8 cellular contexts compared by ENCODE assay signal in genomic region chr6:108562503-108562993, GRCh38. TPM values are rescaled to one million over a fixed set of nuclear protein-coding genes. Genes with fewer than 3 reads are reported as not detected.
DNase-seq lines count a peak whose midpoint lies in the region; ATAC-seq and TF ChIP-seq lines count a peak whose summit lies in the region.

No MANE protein-coding gene starts in this region.

- no peak for TF ChIP-seq CTCF in CD8-positive, alpha-beta T cell (IDR thresholded peaks at IDR 0.05)
- no peak for TF ChIP-seq CTCF in right lobe of liver (IDR thresholded peaks at IDR 0.05)

- H3K4me3 ChIP-seq in CD8-positive, alpha-beta T cell (ENCODE audit: low read depth, low read length): no peak overlapping the region
- H3K4me3 ChIP-seq in HUES48 (ENCODE audit: low read depth, low read length) (peak overlapping the region; percentile 77), SK-N-MC (peak overlapping the region; percentile 94), ectodermal cell (ENCODE audit: insufficient read depth, low read depth, low read length) (peak overlapping the region; percentile 87), right lobe of liver (peak overlapping the region; percentile 90 to 93 (median 92))

- DNase-seq in CD8-positive, alpha-beta T cell: no peak
- DNase-seq in SK-N-MC (ENCODE audit: low read depth, low spot score) (peak; percentile 37), right lobe of liver (peak; percentile 69 to 82 (median 81)), superior temporal gyrus (ENCODE audit: extremely low spot score) (peak; percentile 68), LoVo (ENCODE audit: low spot score) (no peak)

- H3K4me1 Mint-ChIP-seq in CD8-positive, alpha-beta T cell (ENCODE audit: low read depth): peaks cover 55% of the 10 kb centered on the region

- H3K36me3 Mint-ChIP-seq in CD8-positive, alpha-beta T cell: peaks cover 21% of the 10 kb centered on the region

- no peaks in the 10 kb centered on the region for H3K9me3 ChIP-seq in CD8-positive, alpha-beta T cell (ENCODE audit: low read length)
- no peaks in the 10 kb centered on the region for H3K9me3 ChIP-seq in HUES48 (ENCODE audit: control insufficient read depth, insufficient read depth, low read length)
- H3K9me3 ChIP-seq in SK-N-MC (ENCODE audit: low read depth, low read length): no peaks in the 10 kb centered on the region
- no peaks in the 10 kb centered on the region for H3K9me3 ChIP-seq in ectodermal cell (ENCODE audit: control insufficient read depth, low read length)
- no peaks in the 10 kb centered on the region for H3K9me3 ChIP-seq in right lobe of liver

- H3K9ac ChIP-seq in HUES48 (ENCODE audit: low read depth, low read length): peak overlapping the region; percentile 60
- peak overlapping the region; percentile 1 for H3K9ac ChIP-seq in SK-N-MC (ENCODE audit: insufficient read length)

- H3K9me3 Mint-ChIP-seq in CD8-positive, alpha-beta T cell: no peaks in the 10 kb centered on the region

- H3K27me3 ChIP-seq in CD8-positive, alpha-beta T cell (ENCODE audit: insufficient read depth, low read length): no peaks in the 10 kb centered on the region
- H3K27me3 ChIP-seq in HUES48 (ENCODE audit: control insufficient read depth, insufficient read depth, low read length) (peaks cover 27% of the 10 kb centered on the region), ectodermal cell (ENCODE audit: control insufficient read depth, insufficient read depth, low read length, poor library complexity, severe bottlenecking) (peaks cover 43% of the 10 kb centered on the region), right lobe of liver (no peaks in the 10 kb centered on the region)

- H3K27ac Mint-ChIP-seq in CD8-positive, alpha-beta T cell: peak overlapping the region; percentile 49

- intact Hi-C loops in CD8-positive, alpha-beta T cell (cut with DNase I, micrococcal nuclease): loop anchor here (10.0 kb wide), 2 partner anchors 132 to 922 kb away; partner anchors contain the start of gene ZBTB24 (in 1 of the 2)
- intact Hi-C loops in right lobe of liver (cut with DNase I): loop anchor here in 1 of 2 donors (10.0 kb wide), 1 partner anchor 92 kb away; no protein-coding TSS in a partner anchor

- 1% methylated on average over 16 to 17 of the region's 17 CpGs for WGBS in ectodermal cell, 2 experiments
- WGBS in right lobe of liver (ENCODE audit: insufficient coverage, low coverage, low lambda C conversion rate, missing lambda C conversion rate): 3% methylated on average over 13 of the region's 17 CpGs

- no peaks in the 10 kb centered on the region for H3K27me3 Mint-ChIP-seq in CD8-positive, alpha-beta T cell (ENCODE audit: low read depth)

- no peak for ATAC-seq in CD8-positive, alpha-beta T cell
- ATAC-seq in right lobe of liver: peak; percentile 4 to 24 (median 8)
- no peak for ATAC-seq in HG03045 (IDR thresholded peaks at IDR 0.05; ENCODE audit: unreplicated experiment)

- no peak overlapping the region for H3K27ac ChIP-seq in CD8-positive, alpha-beta T cell (ENCODE audit: low read depth, low read length)
- peak overlapping the region; percentile 73 for H3K27ac ChIP-seq in HUES48 (ENCODE audit: low read depth, low read length)
- H3K27ac ChIP-seq in SK-N-MC: peak overlapping the region; percentile 47; the same call in 1 of the 2 replicates
- peak overlapping the region; percentile 26 for H3K27ac ChIP-seq in ectodermal cell (ENCODE audit: insufficient read depth, low read depth, low read length, poor library complexity, severe bottlenecking)
- H3K27ac ChIP-seq in right lobe of liver: peak overlapping the region; percentile 87 to 99 (median 98)

- CTCF ChIA-PET in CD8-positive, alpha-beta T cell (lab: Charles Lee): no interaction called here

- H3K36me3 ChIP-seq in CD8-positive, alpha-beta T cell (ENCODE audit: insufficient read depth, low read length): no peaks in the 10 kb centered on the region
- no peaks in the 10 kb centered on the region for H3K36me3 ChIP-seq in HUES48 (ENCODE audit: control insufficient read depth, insufficient read depth, low read length)
- H3K36me3 ChIP-seq in SK-N-MC (ENCODE audit: insufficient read depth, low read length): peaks cover 9% of the 10 kb centered on the region; the same call in 1 of the 2 replicates
- H3K36me3 ChIP-seq in ectodermal cell (ENCODE audit: control insufficient read depth, insufficient read depth, low read length): peaks cover 6% of the 10 kb centered on the region
- H3K36me3 ChIP-seq in right lobe of liver: peaks cover 0 to 14% (median 5%) of the 10 kb centered on the region in 4 donors

- H3K4me3 Mint-ChIP-seq in CD8-positive, alpha-beta T cell: peak overlapping the region; percentile 75

- POLR2A ChIA-PET in CD8-positive, alpha-beta T cell (lab: Charles Lee): interaction anchor here (1.7 kb wide), 1 partner anchor 14 kb away, joined by 7 read pairs; no protein-coding TSS in a partner anchor

- peak; percentile 68 for TF ChIP-seq POLR2A in right lobe of liver (IDR thresholded peaks at IDR 0.05)

- peaks cover 44% of the 10 kb centered on the region for H3K4me1 ChIP-seq in CD8-positive, alpha-beta T cell (ENCODE audit: insufficient read depth, low read length)
- H3K4me1 ChIP-seq in HUES48 (ENCODE audit: control insufficient read depth, insufficient read depth, low read length) (peaks cover 36% of the 10 kb centered on the region), ectodermal cell (ENCODE audit: control insufficient read depth, insufficient read depth, low read length) (no peaks in the 10 kb centered on the region), right lobe of liver (peaks cover 0 to 49% (median 18%) of the 10 kb centered on the region in 4 donors)

RNA-seq across cellular contexts. Expression of gene FOXO3, which starts 1.8 kb away (rescaled TPM):
- total RNA-seq in CD8-positive, alpha-beta T cell: 10 to 100 TPM; 26.3 to 26.5 TPM
- polyA plus RNA-seq in ectodermal cell (2013, experiment 1 of 4): 15.2 TPM
- polyA plus RNA-seq in ectodermal cell (2013, experiment 2 of 4): 14.1 TPM
- polyA plus RNA-seq in ectodermal cell (2013, experiment 3 of 4): 13.3 TPM
- polyA plus RNA-seq in ectodermal cell (2013, experiment 4 of 4): 14.3 TPM
- total RNA-seq in right lobe of liver: 10 to 100 TPM; 18.1 to 45.2 (median 23.8) TPM

Comparison
In these comparisons a context has a peak if more than half of its experiments do, and no peak if none do; other contexts are left out.
1. ATAC-seq: peak in right lobe of liver (4 of 4); none in CD8-positive, alpha-beta T cell (single experiment) and HG03045 (single experiment).
2. DNase-seq: peak in SK-N-MC (single experiment), right lobe of liver (3 of 3) and superior temporal gyrus (single experiment); none in CD8-positive, alpha-beta T cell (0 of 7) and LoVo (single experiment).